In the genomic region with DNA sequence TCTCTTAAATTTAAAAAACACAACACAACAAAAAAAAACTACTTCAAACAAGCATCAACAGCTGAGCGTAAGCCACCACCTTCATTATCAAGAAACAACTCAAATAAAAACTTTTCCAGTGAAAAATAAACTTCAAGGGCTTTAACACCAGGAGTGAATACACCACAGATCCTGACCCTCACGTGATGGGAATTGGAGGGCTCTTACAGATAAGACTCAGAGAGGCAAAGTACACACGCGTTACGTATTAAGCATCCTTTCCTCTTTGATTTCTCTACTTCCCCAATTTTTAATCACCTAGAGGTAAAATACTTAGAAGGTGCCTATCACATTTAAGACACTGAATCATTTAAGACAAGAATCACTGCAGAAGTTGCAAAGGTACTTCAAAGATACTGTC, we compare ENCODE assay signal across 8 cellular contexts. TPM values are rescaled to one million over a fixed set of nuclear protein-coding genes. Genes with fewer than 3 reads are reported as not detected.
DNase-seq lines count a peak whose midpoint lies in the region; ATAC-seq, FAIRE-seq and TF ChIP-seq lines count a peak whose summit lies in the region.

No MANE protein-coding gene starts in this region.

- no peak for FAIRE-seq in endothelial cell of umbilical vein (lab: Jason Lieb, UNC)

- no peaks in the 10 kb centered on the region for H3K27me3 ChIP-seq in endothelial cell of umbilical vein (ENCODE audit: control insufficient read depth in 2 of 2, insufficient read depth in 2 of 2, low read length in 2 of 2)
- no peaks in the 10 kb centered on the region for H3K27me3 ChIP-seq in neural progenitor cell

- dilution Hi-C loops in endothelial cell of umbilical vein (cut with MboI; ENCODE audit: extremely low pct_ligation_motif_present, low sequenced_read_pairs) = no loop called here

- H3K4me1 Mint-ChIP-seq in CD14-positive monocyte (peaks cover 26% of the 10 kb centered on the region), neural progenitor cell (peaks cover 36% of the 10 kb centered on the region)

- CTCF ChIA-PET in endothelial cell of umbilical vein (lab: Charles Lee) = interaction anchor here (0.9 to 4.8 kb wide), 10 partner anchors 12 to 257 kb away, joined by 3 to 38 read pairs (median 7); no protein-coding TSS in a partner anchor

- intact Hi-C loops in CD14-positive monocyte (cut with micrococcal nuclease) (no loop called here), endothelial cell of umbilical vein (cut with micrococcal nuclease) (loop anchor here (10.0 kb wide), 1 partner anchor 869 kb away; no protein-coding TSS in a partner anchor)

- H3K9me3 Mint-ChIP-seq in CD14-positive monocyte (no peaks in the 10 kb centered on the region), neural progenitor cell (no peaks in the 10 kb centered on the region)

- H3K79me2 ChIP-seq in endothelial cell of umbilical vein (ENCODE audit: control insufficient read depth, insufficient read depth, low read length) (peaks cover 37% of the 10 kb centered on the region), neural progenitor cell (ENCODE audit: low read depth) (no peaks in the 10 kb centered on the region)

- peak overlapping the region; percentile 100 for H3K9ac ChIP-seq in endothelial cell of umbilical vein (replicated peaks; ENCODE audit: extremely low read depth, insufficient read depth, low read length)
- H3K9ac ChIP-seq in neural progenitor cell = no peak overlapping the region

- peak overlapping the region; percentile 95 to 99 for H3K4me3 Mint-ChIP-seq in CD14-positive monocyte
- H3K4me3 Mint-ChIP-seq in neural progenitor cell = peak overlapping the region; percentile 91

- H3K9me3 ChIP-seq in endothelial cell of umbilical vein (replicated peaks; ENCODE audit: control insufficient read depth, insufficient read depth, low read length) (no peaks in the 10 kb centered on the region), neural progenitor cell (ENCODE audit: low read depth) (no peaks in the 10 kb centered on the region)

- H3K36me3 Mint-ChIP-seq in CD14-positive monocyte = no peaks in the 10 kb centered on the region
- no peaks in the 10 kb centered on the region for H3K36me3 Mint-ChIP-seq in neural progenitor cell

- H3F3A ChIP-seq in neural progenitor cell (ENCODE audit: low read depth) = no peaks in the 10 kb centered on the region

- TF ChIP-seq POLR2A in endothelial cell of umbilical vein (IDR thresholded peaks at IDR 0.05; ENCODE audit: low read depth, low read length) = no peak

- POLR2A ChIA-PET in endothelial cell of umbilical vein (lab: Charles Lee) = interaction anchor here (0.9 to 1.9 kb wide), 5 partner anchors 10 to 257 kb away, joined by 3 to 9 read pairs (median 4); no protein-coding TSS in a partner anchor

- peak overlapping the region; percentile 3 to 59 (median 23) for H3K4me3 ChIP-seq in endothelial cell of umbilical vein (replicated peaks in 1 of 3; ENCODE audit: insufficient read depth in 1 of 3, low read depth in 1 of 3, low read length in 3 of 3)
- H3K4me3 ChIP-seq in neural progenitor cell = peak overlapping the region; percentile 53

- H3K27ac Mint-ChIP-seq in CD14-positive monocyte = peak overlapping the region in 3 of 7 donors; percentile 54 to 88 (median 71)
- H3K27ac Mint-ChIP-seq in neural progenitor cell = peak overlapping the region; percentile 87

- TSS peak; percentile 8 for BruUV-seq in endothelial cell of umbilical vein (replicated peaks; lab: Mats Ljungman, UMichigan)

- ATAC-seq in GM21576 (IDR thresholded peaks at IDR 0.05; ENCODE audit: unreplicated experiment) (no peak), GM21786 (IDR thresholded peaks at IDR 0.05; ENCODE audit: unreplicated experiment) (no peak)

- H3K27me3 Mint-ChIP-seq in CD14-positive monocyte (ENCODE audit: low read depth in 3 of 3) = peaks cover 0 to 3% (median 0%) of the 10 kb centered on the region in 3 donors
- no peaks in the 10 kb centered on the region for H3K27me3 Mint-ChIP-seq in neural progenitor cell (ENCODE audit: insufficient read depth, low read depth)

- TF ChIP-seq CTCF in CD14-positive monocyte (IDR thresholded peaks at IDR 0.05) = no peak
- no peak for TF ChIP-seq CTCF in endothelial cell of umbilical vein (IDR thresholded peaks at IDR 0.05; ENCODE audit: extremely low read depth in 1 of 2, insufficient read depth in 1 of 2, low read depth in 1 of 2, low read length in 2 of 2)
- no peak for TF ChIP-seq CTCF in neural progenitor cell (IDR thresholded peaks at IDR 0.05)

- H3K4me2 ChIP-seq in endothelial cell of umbilical vein (ENCODE audit: insufficient read depth, low read length) (peak overlapping the region; percentile 79), neural progenitor cell (peak overlapping the region; percentile 80)

- H3K27ac ChIP-seq in endothelial cell of umbilical vein (ENCODE audit: insufficient read depth, low read depth, low read length) (peak overlapping the region; percentile 99), neural progenitor cell (no peak overlapping the region)

- H3K4me1 ChIP-seq in endothelial cell of umbilical vein (ENCODE audit: control insufficient read depth, extremely low read depth, insufficient read depth, low read length) (peaks cover 24% of the 10 kb centered on the region), neural progenitor cell (peaks cover 12% of the 10 kb centered on the region)

- DNase-seq in CD14-positive monocyte (ENCODE audit: low spot score) (no peak), OCI-M1 (lab: John Stamatoyannopoulos, UW) (peak; percentile 10), endothelial cell of umbilical vein (ENCODE audit: low read depth, low spot score) (no peak), neural progenitor cell (ENCODE audit: low spot score) (no peak), cortex of kidney (lab: John Stamatoyannopoulos, UW) (no peak)
- DNase-seq in stimulated activated CD4-positive, alpha-beta T cell treated with anti-CD3 and anti-CD28 coated beads, Interleukin-4, amount 100 ng/mL, for 24 hours = no peak

- H2AFZ ChIP-seq in endothelial cell of umbilical vein (ENCODE audit: low read depth, low read length) (peak overlapping the region; percentile 41), neural progenitor cell (replicated peaks) (peak overlapping the region; percentile 86)

- H3K36me3 ChIP-seq in endothelial cell of umbilical vein (ENCODE audit: control insufficient read depth in 2 of 2, extremely low read depth in 1 of 2, insufficient read depth in 2 of 2, low read length in 2 of 2) (no peaks in the 10 kb centered on the region), neural progenitor cell (no peaks in the 10 kb centered on the region)

- H4K20me1 ChIP-seq in endothelial cell of umbilical vein (replicated peaks; ENCODE audit: control insufficient read depth, extremely low read depth, insufficient read depth, low read length) (no peaks in the 10 kb centered on the region), neural progenitor cell (ENCODE audit: low read depth) (no peaks in the 10 kb centered on the region)

- no peaks in the 10 kb centered on the region for H3K9me1 ChIP-seq in endothelial cell of umbilical vein (replicated peaks; ENCODE audit: control insufficient read depth, extremely low read depth, insufficient read depth, low read length)

TF ChIP-seq in endothelial cell of umbilical vein, 7 proteins besides CTCF, POLR2A, EP300 and RAD21:
- no peak for TF ChIP-seq FOS (IDR thresholded peaks at IDR 0.05; ENCODE audit: borderline replicate concordance, insufficient read depth, low read length)
- TF ChIP-seq JUN (IDR thresholded peaks at IDR 0.05; ENCODE audit: borderline replicate concordance, insufficient read depth, insufficient read length, low read depth) = no peak
- TF ChIP-seq POLR2AphosphoS5 (IDR thresholded peaks at IDR 0.05; ENCODE audit: insufficient read depth, low read depth, low read length) = no peak
- TF ChIP-seq, protein P1, sequence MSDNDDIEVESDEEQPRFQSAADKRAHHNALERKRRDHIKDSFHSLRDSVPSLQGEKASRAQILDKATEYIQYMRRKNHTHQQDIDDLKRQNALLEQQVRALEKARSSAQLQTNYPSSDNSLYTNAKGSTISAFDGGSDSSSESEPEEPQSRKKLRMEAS (IDR thresholded peaks at IDR 0.05; ENCODE audit: insufficient read depth, insufficient read length) = no peak
- TF ChIP-seq EZH2 (IDR thresholded peaks at IDR 0.05; ENCODE audit: borderline replicate concordance, low read depth, low read length, severe bottlenecking) = no peak
- TF ChIP-seq MYC (IDR thresholded peaks at IDR 0.05; ENCODE audit: low read depth, low read length) = no peak
- TF ChIP-seq GATA2 (IDR thresholded peaks at IDR 0.05; ENCODE audit: insufficient read depth, insufficient read length, low read depth, low read length) = no peak

RNA-seq across cellular contexts. Expression of a gene that starts 0.6 kb away (rescaled TPM):
- polyA plus RNA-seq in CD14-positive monocyte (under 1 TPM; 0.37 to 0.60 TPM), endothelial cell of umbilical vein (8.0 and 11.0 TPM in 2 replicates)
- total RNA-seq in endothelial cell of umbilical vein (41.1 and 47.7 TPM in 2 replicates), neural progenitor cell (ENCODE audit: low replicate concordance) (2.0 and 3.1 TPM in 2 replicates)
- 13.2 and 15.3 TPM in 2 replicates for polyA plus RNA-seq in endothelial cell of umbilical vein (2011; cell fraction: cytosol; rRNA removed)
- polyA plus RNA-seq in endothelial cell of umbilical vein (2011; cell fraction: nucleus; rRNA removed) = 59.5 and 61.4 TPM in 2 replicates
- 22.6 and 22.8 TPM in 2 replicates for polyA plus RNA-seq in endothelial cell of umbilical vein (2012)
- 107 and 123 TPM in 2 replicates for polyA minus RNA-seq in endothelial cell of umbilical vein
- 2.3 TPM for polyA minus RNA-seq in endothelial cell of umbilical vein (2011; cell fraction: cytosol; rRNA and poly(A)+ RNA removed)
- 324 and 411 TPM in 2 replicates for polyA minus RNA-seq in endothelial cell of umbilical vein (2011; cell fraction: nucleus; rRNA and poly(A)+ RNA removed)

Comparison
In these comparisons a context has a peak if more than half of its experiments do, and no peak if none do; other contexts are left out.
1. RNA of a gene that starts 0.6 kb away (total RNA-seq): 41.1 to 47.7 TPM in endothelial cell of umbilical vein; 2.0 to 3.1 TPM in neural progenitor cell; every median in the first group is over 10 times any median in the second.